ENCODE assay signal across 8 cellular contexts in the genomic region with DNA sequence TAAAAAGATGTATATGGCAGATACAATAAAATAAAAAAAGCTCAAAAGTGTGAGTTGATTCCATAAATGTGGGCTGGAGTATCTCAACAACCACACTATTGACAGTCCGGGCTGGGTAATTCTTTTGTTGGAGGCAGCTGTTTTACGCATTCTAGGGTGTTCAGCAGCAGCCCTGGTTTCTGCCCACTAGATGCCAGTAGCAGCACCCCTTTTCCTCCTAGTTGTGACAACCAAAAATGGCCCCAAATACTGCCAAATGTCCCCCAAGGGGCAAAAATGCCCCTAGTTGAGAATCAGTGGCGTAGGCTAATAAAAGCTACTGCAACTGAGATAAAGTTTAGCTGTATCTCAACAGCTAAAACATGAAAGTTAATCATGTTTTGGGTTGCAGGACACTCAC. TPM values are rescaled to one million over a fixed set of nuclear protein-coding genes. Genes with fewer than 3 reads are reported as not detected.
DNase-seq lines count a peak whose midpoint lies in the region; ATAC-seq and TF ChIP-seq lines count a peak whose summit lies in the region.

No MANE protein-coding gene starts in this region.

- H3K4me1 Mint-ChIP-seq in activated CD4-positive, alpha-beta T cell treated with anti-CD3 and anti-CD28 coated beads, Interleukin-2, amount 10 ng/mL, durations not matched to agents 7 days and 5 days, result no peaks in the 10 kb centered on the region

- H3K27ac ChIP-seq in heart right ventricle, result no peak overlapping the region

- H3K36me3 Mint-ChIP-seq in activated CD4-positive, alpha-beta T cell treated with anti-CD3 and anti-CD28 coated beads, Interleukin-2, amount 10 ng/mL, durations not matched to agents 7 days and 5 days (ENCODE audit: low read depth), result peaks cover 3% of the 10 kb centered on the region

- in situ Hi-C loops in GM13977 (cut with MboI; ENCODE audit: low pct_unique_long_range_greater_than_20kb, low sequenced_read_pairs, unreplicated experiment), result no loop called here

- peaks cover 0 to 22% (median 0%) of the 10 kb centered on the region in 9 donors for H3K36me3 ChIP-seq in heart right ventricle

- CTCF ChIA-PET in AG04449 (lab: Yijun Ruan, JAX), result interaction anchor here (0.7 to 1.2 kb wide), 3 partner anchors 10 to 19 kb away, joined by 3 to 4 read pairs (median 3); no protein-coding TSS in a partner anchor
- CTCF ChIA-PET in activated CD4-positive, alpha-beta T cell treated with anti-CD3 and anti-CD28 coated beads, Interleukin-2, amount 10 ng/mL, durations not matched to agents 7 days and 5 days (lab: Charles Lee), result no interaction called here

- TF ChIP-seq CTCF in AG04449 (IDR thresholded peaks at IDR 0.05; ENCODE audit: insufficient read depth, low read length, missing control alignments), result peak; percentile 12
- TF ChIP-seq CTCF in GM13977 (IDR thresholded peaks at IDR 0.05; ENCODE audit: extremely low read depth, insufficient read depth, missing control alignments), result peak; percentile 14
- peak; percentile 17 to 65 (median 47) for TF ChIP-seq CTCF in heart right ventricle (IDR thresholded peaks at IDR 0.05)

- H3K4me1 ChIP-seq in heart right ventricle, result peaks cover 0 to 13% (median 0%) of the 10 kb centered on the region in 9 donors

- peaks cover 0 to 21% (median 0%) of the 10 kb centered on the region in 11 donors for H3K9me3 ChIP-seq in heart right ventricle

- intact Hi-C loops in heart right ventricle (cut with DNase I), result loop anchor here in 4 of 10 donors (10.0 kb wide), 3 partner anchors 96 to 246 kb away; partner anchors contain the start of gene RNF103 (in 1 of the 4)

- no peaks in the 10 kb centered on the region for H3K27me3 Mint-ChIP-seq in activated CD4-positive, alpha-beta T cell treated with anti-CD3 and anti-CD28 coated beads, Interleukin-2, amount 10 ng/mL, durations not matched to agents 7 days and 5 days

- peaks cover 7% of the 10 kb centered on the region for H3K9me3 Mint-ChIP-seq in activated CD4-positive, alpha-beta T cell treated with anti-CD3 and anti-CD28 coated beads, Interleukin-2, amount 10 ng/mL, durations not matched to agents 7 days and 5 days

- POLR2A ChIA-PET in AG04449 (lab: Yijun Ruan, JAX), result no interaction called here
- POLR2A ChIA-PET in activated CD4-positive, alpha-beta T cell treated with anti-CD3 and anti-CD28 coated beads, Interleukin-2, amount 10 ng/mL, durations not matched to agents 7 days and 5 days (lab: Charles Lee), result no interaction called here

- no peak overlapping the region for H3K4me3 Mint-ChIP-seq in activated CD4-positive, alpha-beta T cell treated with anti-CD3 and anti-CD28 coated beads, Interleukin-2, amount 10 ng/mL, durations not matched to agents 7 days and 5 days

- H3K27me3 ChIP-seq in heart right ventricle, result no peaks in the 10 kb centered on the region

- no peak overlapping the region for H3K27ac Mint-ChIP-seq in activated CD4-positive, alpha-beta T cell treated with anti-CD3 and anti-CD28 coated beads, Interleukin-2, amount 10 ng/mL, durations not matched to agents 7 days and 5 days

- H3K4me3 ChIP-seq in AG04449 (ENCODE audit: low read depth, low read length) (no peak overlapping the region), heart right ventricle (no peak overlapping the region)

- peak in 7 of 8 donors; percentile 60 to 74 (median 72) for ATAC-seq in heart right ventricle
- no peak for ATAC-seq in stimulated activated naive CD8-positive, alpha-beta T cell treated with anti-CD3 and anti-CD28 coated beads, Interleukin-15, Interleukin-2, amounts not matched to agents 100 U/mL and 50 U/mL, for 24 hours
- no peak for ATAC-seq in GM19467 (IDR thresholded peaks at IDR 0.05; ENCODE audit: unreplicated experiment)

- DNase-seq in AG04449 (ENCODE audit: low read depth, low spot score) (no peak), GM13977 (ENCODE audit: low spot score) (no peak), heart right ventricle (peak in 1 of 2 donors; percentile 36), NCI-H2029 treated with DMSO at 0.1 percent for 48 hours (lab: John Stamatoyannopoulos, UW) (no peak), kidney glomerular epithelial cell (lab: John Stamatoyannopoulos, UW) (no peak)
- DNase-seq in activated CD4-positive, alpha-beta T cell treated with anti-CD3 and anti-CD28 coated beads, Interleukin-2, amount 10 ng/mL, durations not matched to agents 7 days and 5 days, result peak; percentile 17
- peak; percentile 10 for DNase-seq in stimulated activated naive CD8-positive, alpha-beta T cell treated with anti-CD3 and anti-CD28 coated beads, Interleukin-15, Interleukin-2, amounts not matched to agents 100 U/mL and 50 U/mL, for 24 hours

- WGBS in heart right ventricle, 2 donors, result 55 to 66% methylated on average over 3 of the region's 3 CpGs

RNA-seq across cellular contexts. Expression of gene CHMP3, which starts 44.7 kb away (rescaled TPM):
- total RNA-seq in activated CD4-positive, alpha-beta T cell treated with anti-CD3 and anti-CD28 coated beads, Interleukin-2, amount 10 ng/mL, durations not matched to agents 7 days and 5 days, result 10 to 100 TPM; 50.2 to 50.7 TPM
- 100 to 1,000 TPM; 129 to 180 (median 160) TPM for total RNA-seq in heart right ventricle
- polyA plus RNA-seq in heart right ventricle, result 10 to 100 TPM; 31.3 to 96.7 TPM

Comparison
In these comparisons a context has a peak if more than half of its experiments do, and no peak if none do; other contexts are left out.
1. DNase-seq: peak in activated CD4-positive, alpha-beta T cell treated with anti-CD3 and anti-CD28 coated beads, Interleukin-2, amount 10 ng/mL, durations not matched to agents 7 days and 5 days (single experiment) and stimulated activated naive CD8-positive, alpha-beta T cell treated with anti-CD3 and anti-CD28 coated beads, Interleukin-15, Interleukin-2, amounts not matched to agents 100 U/mL and 50 U/mL, for 24 hours (single experiment); none in AG04449 (single experiment), GM13977 (single experiment), NCI-H2029 treated with DMSO at 0.1 percent for 48 hours (single experiment) and kidney glomerular epithelial cell (single experiment).
2. ATAC-seq: peak in heart right ventricle (7 of 8); none in stimulated activated naive CD8-positive, alpha-beta T cell treated with anti-CD3 and anti-CD28 coated beads, Interleukin-15, Interleukin-2, amounts not matched to agents 100 U/mL and 50 U/mL, for 24 hours (single experiment) and GM19467 (single experiment).
3. Peak in every context shown above with its lines, with median percentiles within 50 percentile points of each other: CTCF ChIP-seq.